Comparison of ENCODE assay signal across 18 cellular contexts in genomic region chr1:45629035-45629434, GRCh38.
"Had no signal": no experiment of that assay in that cellular context is flagged by ENCODE, and none has a peak within 500 bp of the region (broad histone marks: within the 10 kb centered on the region; RNA-seq: fewer than 3 reads in every experiment).

No MANE protein-coding gene starts in this region.

- H3K9me3 ChIP-seq: esophagus muscularis mucosa, gastroesophageal sphincter, heart left ventricle, stomach, suprapubic skin, transverse colon had no signal

- H3K27me3 ChIP-seq: esophagus muscularis mucosa, gastroesophageal sphincter, heart left ventricle, stomach, suprapubic skin, transverse colon had no signal

- H3K4me3 ChIP-seq: esophagus muscularis mucosa, gastroesophageal sphincter, heart left ventricle, lung, stomach, suprapubic skin, transverse colon had no signal

- H3K27ac ChIP-seq: heart left ventricle, suprapubic skin, transverse colon had no signal

- ATAC-seq: activated naive CD4-positive, alpha-beta T cell treated with anti-CD3 and anti-CD28 coated beads, Interleukin-2, amount 50 U/mL, for 72 hours; activated T-helper 17 cell treated with anti-CD3 and anti-CD28 coated beads, Interleukin-2, amount 50 U/mL, for 72 hours; gastroesophageal sphincter; naive thymus-derived CD8-positive, alpha-beta T cell; stimulated activated effector memory CD8-positive, alpha-beta T cell treated with anti-CD3 and anti-CD28 coated beads, Interleukin-12 subunit alpha, Interleukin-12 subunit beta, amount 100 ng/mL, for 72 hours had no signal

- H3K4me1 ChIP-seq: transverse colon had no signal

- DNase-seq: activated CD4-positive, alpha-beta memory T cell treated with anti-CD3 and anti-CD28 coated beads, Interleukin-2, amount 10 ng/mL, durations not matched to agents 7 days and 5 days; activated CD4-positive, alpha-beta T cell treated with anti-CD3 and anti-CD28 coated beads for 48 hours; activated CD4-positive, CD25-positive, alpha-beta regulatory T cell; central memory CD4-positive, alpha-beta T cell; effector memory CD4-positive, alpha-beta T cell; heart left ventricle; naive thymus-derived CD8-positive, alpha-beta T cell; stimulated activated CD4-positive, alpha-beta T cell treated with anti-CD3 and anti-CD28 coated beads, Interleukin-2, amount 100 ng/mL, for 24 hours; stomach; T-helper 9 cell; transverse colon had no signal
